In genomic region chr15:89806565-89807550, GRCh38 we compare ENCODE assay signal across 31 cellular contexts. TPM values are rescaled to one million over a fixed set of nuclear protein-coding genes. Genes with fewer than 3 reads are reported as not detected.
A peak's percentile ranks its signal among the peaks of the same experiment; 100 is the strongest.
DNase-seq lines count a peak whose midpoint lies in the region; ATAC-seq, FAIRE-seq and TF ChIP-seq lines count a peak whose summit lies in the region.
"Had no signal": no experiment of that assay in that cellular context is flagged by ENCODE, and none has a peak within 500 bp of the region (broad histone marks: within the 10 kb centered on the region; RNA-seq: fewer than 3 reads in every experiment).

No MANE protein-coding gene starts in this region.

- no peaks in the 10 kb centered on the region for H3K9me2 ChIP-seq in GM23338 (ENCODE audit: insufficient read depth)

- H3K4me3 Mint-ChIP-seq in GM23338, result no peak overlapping the region
- H3K4me3 Mint-ChIP-seq in astrocyte (ENCODE audit: unreplicated experiment), result no peak overlapping the region
- H3K4me3 Mint-ChIP-seq in activated T-helper 17 cell treated with anti-CD3 and anti-CD28 coated beads, Interleukin-2, amount 50 U/mL, for 72 hours, result no peak overlapping the region
- H3K4me3 Mint-ChIP-seq: activated T-cell treated with anti-CD3 and anti-CD28 coated beads, Interleukin-2, amount 50 U/mL, for 4 hours; H9; T-cell had no signal

- H3K79me2 ChIP-seq in GM23338 (replicated peaks; ENCODE audit: insufficient read depth) (no peaks in the 10 kb centered on the region), astrocyte (ENCODE audit: insufficient read depth, low read length) (peaks cover 37% of the 10 kb centered on the region)
- H3K79me2 ChIP-seq: parathyroid adenoma had no signal

- H3K4me1 ChIP-seq in GM23338 (ENCODE audit: insufficient read depth) (no peaks in the 10 kb centered on the region; the same call in 1 of the 2 replicates), astrocyte (ENCODE audit: insufficient read depth, low read length) (peaks cover 12% of the 10 kb centered on the region), neutrophil (ENCODE audit: control insufficient read depth in 1 of 2, insufficient read depth in 1 of 2, low read depth in 1 of 2, low read length in 1 of 2) (peaks cover 26 to 46% of the 10 kb centered on the region in 2 experiments)
- H3K4me1 ChIP-seq: parathyroid adenoma, sigmoid colon had no signal

- H3K9ac ChIP-seq in astrocyte (ENCODE audit: low read length), result no peak overlapping the region
- H3K9ac ChIP-seq: parathyroid adenoma had no signal

- no peaks in the 10 kb centered on the region for H3K9me3 Mint-ChIP-seq in GM23338
- H3K9me3 Mint-ChIP-seq in astrocyte (ENCODE audit: unreplicated experiment), result no peaks in the 10 kb centered on the region
- no peaks in the 10 kb centered on the region for H3K9me3 Mint-ChIP-seq in activated T-helper 17 cell treated with anti-CD3 and anti-CD28 coated beads, Interleukin-2, amount 50 U/mL, for 72 hours
- H3K9me3 Mint-ChIP-seq: activated T-cell treated with anti-CD3 and anti-CD28 coated beads, Interleukin-2, amount 50 U/mL, for 4 hours; H9; T-cell had no signal

- H4K20me1 ChIP-seq in GM23338 (replicated peaks; ENCODE audit: insufficient read depth), result no peaks in the 10 kb centered on the region
- H4K20me1 ChIP-seq in astrocyte (ENCODE audit: insufficient read depth, low read length), result peaks cover 19% of the 10 kb centered on the region

- no peak for DNase-seq in GM23338 (ENCODE audit: low spot score)
- no peak for DNase-seq in astrocyte (ENCODE audit: low read depth)
- peak; percentile 97 for DNase-seq in left lobe of liver (ENCODE audit: low spot score)
- no peak for DNase-seq in effector CD8-positive, alpha-beta T cell (lab: John Stamatoyannopoulos, UW)
- DNase-seq: activated CD4-positive, alpha-beta T cell treated with anti-CD3 and anti-CD28 coated beads for 4 hours; activated naive CD4-positive, alpha-beta T cell treated with Interleukin-2 at 50 U/mL for 16 hours; activated T-cell treated with anti-CD3 and anti-CD28 coated beads, Interleukin-2, amount 50 U/mL, for 4 hours; amygdala; dorsolateral prefrontal cortex; EL; H9; head of caudate nucleus; Karpas-422; left ventricle myocardium inferior; NCI-H1048; NCI-H2029 treated with DMSO at 0.1 percent for 48 hours; NCI-H345; NCI-H774; sigmoid colon; T-cell had no signal

- no peak overlapping the region for H3K4me3 ChIP-seq in GM23338
- no peak overlapping the region for H3K4me3 ChIP-seq in astrocyte (ENCODE audit: insufficient read depth, low read depth, low read length)
- no peak overlapping the region for H3K4me3 ChIP-seq in neutrophil (ENCODE audit: low read depth in 1 of 2, low read length in 1 of 2)
- H3K4me3 ChIP-seq: dorsolateral prefrontal cortex, left ventricle myocardium inferior, sigmoid colon, suprapubic skin had no signal

- H3K27me3 ChIP-seq in GM23338 (ENCODE audit: insufficient read depth), result no peaks in the 10 kb centered on the region
- no peaks in the 10 kb centered on the region for H3K27me3 ChIP-seq in astrocyte (ENCODE audit: insufficient read depth, low read length)
- H3K27me3 ChIP-seq in neutrophil, result no peaks in the 10 kb centered on the region
- H3K27me3 ChIP-seq: dorsolateral prefrontal cortex, suprapubic skin had no signal

- H3K27ac ChIP-seq in GM23338 (ENCODE audit: low read depth) (no peak overlapping the region), astrocyte (ENCODE audit: low read depth, low read length) (no peak overlapping the region), neutrophil (peak overlapping the region; percentile 10)
- H3K27ac ChIP-seq: dorsolateral prefrontal cortex, epithelial cell of prostate, left ventricle myocardium inferior, parathyroid adenoma, sigmoid colon, suprapubic skin had no signal

- H3K36me3 Mint-ChIP-seq in GM23338 (ENCODE audit: low read depth) (no peaks in the 10 kb centered on the region; the same call in 2 of the 3 replicates), astrocyte (ENCODE audit: low read depth, unreplicated experiment) (no peaks in the 10 kb centered on the region)
- H3K36me3 Mint-ChIP-seq in activated T-helper 17 cell treated with anti-CD3 and anti-CD28 coated beads, Interleukin-2, amount 50 U/mL, for 72 hours (ENCODE audit: low read depth), result no peaks in the 10 kb centered on the region
- H3K36me3 Mint-ChIP-seq: T-cell had no signal

- H3K27ac Mint-ChIP-seq in GM23338, result no peak overlapping the region
- H3K27ac Mint-ChIP-seq in astrocyte (ENCODE audit: unreplicated experiment), result peak overlapping the region; percentile 53
- H3K27ac Mint-ChIP-seq in activated T-helper 17 cell treated with anti-CD3 and anti-CD28 coated beads, Interleukin-2, amount 50 U/mL, for 72 hours, result no peak overlapping the region
- H3K27ac Mint-ChIP-seq: H9, T-cell had no signal

- H3F3A ChIP-seq in GM23338 (replicated peaks; ENCODE audit: low read depth), result no peaks in the 10 kb centered on the region

- no peak for TF ChIP-seq CTCF in GM23338 (conservative IDR thresholded peaks at IDR 0.05; ENCODE audit: low read depth in 2 of 2)
- TF ChIP-seq CTCF in astrocyte (IDR thresholded peaks at IDR 0.05; ENCODE audit: insufficient read depth, low read depth, low read length), result no peak
- no peak for TF ChIP-seq CTCF in neutrophil (IDR thresholded peaks at IDR 0.05)

- no peak overlapping the region for H3K4me2 ChIP-seq in GM23338
- no peak overlapping the region for H3K4me2 ChIP-seq in astrocyte (ENCODE audit: low read length)

- peaks cover 30% of the 10 kb centered on the region for H3K27me3 Mint-ChIP-seq in GM23338 (ENCODE audit: insufficient read depth, low read depth, poor library complexity)
- H3K27me3 Mint-ChIP-seq in astrocyte (ENCODE audit: low read depth, unreplicated experiment), result peaks cover 30% of the 10 kb centered on the region
- peaks cover 12% of the 10 kb centered on the region for H3K27me3 Mint-ChIP-seq in activated T-helper 17 cell treated with anti-CD3 and anti-CD28 coated beads, Interleukin-2, amount 50 U/mL, for 72 hours

- no peaks in the 10 kb centered on the region for H3K36me3 ChIP-seq in GM23338 (ENCODE audit: insufficient read depth)
- peaks cover 16% of the 10 kb centered on the region for H3K36me3 ChIP-seq in astrocyte (ENCODE audit: insufficient read depth, low read length)
- peaks cover 96% of the 10 kb centered on the region for H3K36me3 ChIP-seq in neutrophil
- H3K36me3 ChIP-seq: sigmoid colon had no signal

- peaks cover 17% of the 10 kb centered on the region for H3K4me1 Mint-ChIP-seq in GM23338
- no peaks in the 10 kb centered on the region for H3K4me1 Mint-ChIP-seq in astrocyte (ENCODE audit: low read depth, unreplicated experiment)
- H3K4me1 Mint-ChIP-seq in activated T-helper 17 cell treated with anti-CD3 and anti-CD28 coated beads, Interleukin-2, amount 50 U/mL, for 72 hours, result no peaks in the 10 kb centered on the region
- H3K4me1 Mint-ChIP-seq: T-cell had no signal

- peak; percentile 69 for ATAC-seq in GM23338
- peak; percentile 75 for ATAC-seq in left lobe of liver
- ATAC-seq in activated T-helper 17 cell treated with anti-CD3 and anti-CD28 coated beads, Interleukin-2, amount 50 U/mL, for 72 hours (replicated peaks), result no peak
- no peak for ATAC-seq in HG03520 (IDR thresholded peaks at IDR 0.05; ENCODE audit: unreplicated experiment)
- ATAC-seq in GM21723 (IDR thresholded peaks at IDR 0.05; ENCODE audit: unreplicated experiment), result no peak
- ATAC-seq: activated T-cell treated with anti-CD3 and anti-CD28 coated beads, Interleukin-2, amount 50 U/mL, for 4 hours; T-cell had no signal

- H2AFZ ChIP-seq in GM23338, result peak overlapping the region; percentile 43; the same call in 1 of the 2 replicates
- H2AFZ ChIP-seq in astrocyte (ENCODE audit: low read depth, low read length), result no peak overlapping the region
- H2AFZ ChIP-seq: parathyroid adenoma had no signal

- H3K9me3 ChIP-seq in astrocyte (ENCODE audit: insufficient read depth, low read depth, low read length) (no peaks in the 10 kb centered on the region), neutrophil (no peaks in the 10 kb centered on the region)
- H3K9me3 ChIP-seq: left ventricle myocardium inferior, sigmoid colon, suprapubic skin had no signal

- no peak for FAIRE-seq in astrocyte (lab: Jason Lieb, UNC)
- FAIRE-seq: urothelium cell line had no signal

TF ChIP-seq in GM23338, 12 proteins besides CTCF, POLR2A, EP300 and RAD21:
- TF ChIP-seq STAT1 (IDR thresholded peaks at IDR 0.05; ENCODE audit: unreplicated experiment), result no peak
TF ChIP-seq in GM23338: peak in this region for 0.

RNA-seq across cellular contexts. Expression of gene ANPEP, which starts 7.8 kb away (rescaled TPM):
- 0.58 and 0.80 TPM in 2 replicates for total RNA-seq in GM23338 (2014; rRNA removed; shearing (Covaris generic))
- polyA plus RNA-seq in GM23338 (2016; fragmentation: Nextera tagmentation; extraction: Ambion mirVana), result 0.87 and 1.8 TPM in 2 replicates
- total RNA-seq in astrocyte, result 0.22 and 0.25 TPM in 2 replicates
- total RNA-seq in left lobe of liver, result 383 TPM
- total RNA-seq in activated T-helper 17 cell treated with anti-CD3 and anti-CD28 coated beads, Interleukin-2, amount 50 U/mL, for 72 hours, result under 1 TPM; 0.19 to 0.45 TPM
- total RNA-seq: activated CD8-positive, alpha-beta memory T cell treated with anti-CD3 and anti-CD28 coated beads for 36 hours had no signal

RNA-seq across cellular contexts. Expression of gene MESP2, which starts 30.7 kb away (rescaled TPM):
- total RNA-seq in GM23338 (2014; rRNA removed; shearing (Covaris generic)), result 0.16 and 1.3 TPM in 2 replicates
- 0.24 and 0.68 TPM in 2 replicates for polyA plus RNA-seq in GM23338 (2016; fragmentation: Nextera tagmentation; extraction: Ambion mirVana)
- total RNA-seq in astrocyte, result not detected in 2 replicates
- total RNA-seq in left lobe of liver, result 0.15 TPM
- total RNA-seq in activated T-helper 17 cell treated with anti-CD3 and anti-CD28 coated beads, Interleukin-2, amount 50 U/mL, for 72 hours, result under 1 TPM in 1 of 2 donors, not detected in 1; 0.15 TPM
- total RNA-seq: activated CD8-positive, alpha-beta memory T cell treated with anti-CD3 and anti-CD28 coated beads for 36 hours; activated T-cell treated with anti-CD3 and anti-CD28 coated beads, Interleukin-2, amount 50 U/mL, for 4 hours; HT1080; OCI-LY7; sigmoid colon; T-cell had no signal

RNA-seq across cellular contexts. Expression of gene MESP1, which starts 55.8 kb away (rescaled TPM):
- 0.21 TPM in 1 of 2 replicates, not detected in the other for total RNA-seq in GM23338 (2014; rRNA removed; shearing (Covaris generic))
- polyA plus RNA-seq in GM23338 (2016; fragmentation: Nextera tagmentation; extraction: Ambion mirVana), result 0.91 TPM in 1 of 2 replicates, not detected in the other
- total RNA-seq in astrocyte (not detected in 2 replicates), left lobe of liver (3.1 TPM)
- 1 to 10 TPM; 2.1 to 3.7 TPM for total RNA-seq in activated T-helper 17 cell treated with anti-CD3 and anti-CD28 coated beads, Interleukin-2, amount 50 U/mL, for 72 hours
- total RNA-seq: H9 had no signal

Comparison
In these comparisons a context has a peak if more than half of its experiments do, and no peak if none do; other contexts are left out.
1. ATAC-seq: peak in GM23338 (single experiment) and left lobe of liver (single experiment); none in activated T-helper 17 cell treated with anti-CD3 and anti-CD28 coated beads, Interleukin-2, amount 50 U/mL, for 72 hours (single experiment), HG03520 (single experiment) and GM21723 (single experiment).
2. RNA of gene ANPEP, which starts 7.8 kb away (total RNA-seq): 383 TPM in left lobe of liver (single experiment); 0.58 to 0.80 TPM in GM23338, 0.19 to 0.45 TPM in activated T-helper 17 cell treated with anti-CD3 and anti-CD28 coated beads, Interleukin-2, amount 50 U/mL, for 72 hours and 0.22 to 0.25 TPM in astrocyte; every median in the first group is over 100 times any median in the second.